Comparison of ENCODE assay signal across 31 cellular contexts in genomic region chr10:104750306-104750705, GRCh38.
"Had no signal": no experiment of that assay in that cellular context is flagged by ENCODE, and none has a peak within 500 bp of the region (broad histone marks: within the 10 kb centered on the region; RNA-seq: fewer than 3 reads in every experiment).

No MANE protein-coding gene starts in this region.

- H3K27ac ChIP-seq: breast epithelium, epithelial cell of prostate, left ventricle myocardium inferior, thoracic aorta, uterus, VCaP had no signal

- H3K4me3 Mint-ChIP-seq: activated CD4-positive, alpha-beta memory T cell treated with anti-CD3 and anti-CD28 coated beads for 36 hours; activated naive CD4-positive, alpha-beta T cell treated with anti-CD3 and anti-CD28 coated beads, Interleukin-2, amount 10 ng/mL, durations not matched to agents 7 days and 5 days; activated T-helper 1 cell treated with anti-CD3 and anti-CD28 coated beads, Interleukin-12 subunit alpha, Interleukin-12 subunit beta, Interleukin-2, Interleukin-4 antibody, amounts not matched to agents 30 ng/mL and 10 ng/mL and 1 ng/mL, durations not matched to agents 14 hours and 24 hours and 36 hours; dendritic cell treated with granulocyte-macrophage colony-stimulating factor and Interleukin-4, amounts not matched to agents 40 ng/mL and 50 ng/mL, for 4 days; natural killer cell; stimulated activated effector memory CD8-positive, alpha-beta T cell treated with anti-CD3 and anti-CD28 coated beads, Interleukin-12 subunit alpha, Interleukin-12 subunit beta, amount 100 ng/mL, for 72 hours; stimulated activated naive CD8-positive, alpha-beta T cell treated with anti-CD3 and anti-CD28 coated beads, Interleukin-15, Interleukin-2, amounts not matched to agents 100 ng/mL and 50 ng/mL, for 24 hours; T-helper 1 cell treated with Interleukin-12 subunit alpha and Interleukin-12 subunit beta and Interleukin-4 antibody, amounts not matched to agents 30 μg/mL and 1 μg/mL, for 36 hours had no signal

- H3K36me3 ChIP-seq: breast epithelium, left ventricle myocardium inferior, thoracic aorta, uterus had no signal

- H3K4me1 ChIP-seq: breast epithelium, uterus had no signal

- H3K27me3 ChIP-seq: breast epithelium, uterus had no signal

- H3K27me3 Mint-ChIP-seq: activated naive CD4-positive, alpha-beta T cell treated with anti-CD3 and anti-CD28 coated beads, Interleukin-2, amount 10 ng/mL, durations not matched to agents 7 days and 5 days; dendritic cell treated with granulocyte-macrophage colony-stimulating factor and Interleukin-4, amounts not matched to agents 40 ng/mL and 50 ng/mL, for 4 days had no signal

- H3K4me3 ChIP-seq: breast epithelium, left ventricle myocardium inferior, lung, thoracic aorta, uterus had no signal

- DNase-seq: activated CD4-positive, alpha-beta memory T cell treated with anti-CD3 and anti-CD28 coated beads for 36 hours; activated CD4-positive, alpha-beta T cell treated with anti-CD3 and anti-CD28 coated beads for 48 hours; activated CD8-positive, alpha-beta memory T cell treated with anti-CD3 and anti-CD28 coated beads, Interleukin-2, amount 50 U/mL, for 4 hours; activated gamma-delta T cell; activated naive CD4-positive, alpha-beta T cell treated with anti-CD3 and anti-CD28 coated beads, Interleukin-2, amount 10 ng/mL, durations not matched to agents 7 days and 5 days; activated T-cell treated with anti-CD3 and anti-CD28 coated beads, Interleukin-2, amount 50 U/mL, for 1 hour; amniotic stem cell; central memory CD4-positive, alpha-beta T cell; effector CD4-positive, alpha-beta T cell; glutamatergic neuron; left ventricle myocardium inferior; mesendoderm; natural killer cell; posterior cingulate gyrus; small intestine; stimulated activated CD4-positive, alpha-beta T cell treated with anti-CD3 and anti-CD28 coated beads, Interleukin-4, amount 100 ng/mL, for 24 hours; T-helper 9 cell; trophoblast cell; uterus had no signal

- H3K4me1 Mint-ChIP-seq: activated naive CD4-positive, alpha-beta T cell treated with anti-CD3 and anti-CD28 coated beads, Interleukin-2, amount 10 ng/mL, durations not matched to agents 7 days and 5 days; natural killer cell; stimulated activated effector memory CD8-positive, alpha-beta T cell treated with anti-CD3 and anti-CD28 coated beads, Interleukin-12 subunit alpha, Interleukin-12 subunit beta, amount 100 ng/mL, for 72 hours had no signal

- H3K9me3 Mint-ChIP-seq: activated CD4-positive, alpha-beta memory T cell treated with anti-CD3 and anti-CD28 coated beads for 36 hours; activated naive CD4-positive, alpha-beta T cell treated with anti-CD3 and anti-CD28 coated beads, Interleukin-2, amount 10 ng/mL, durations not matched to agents 7 days and 5 days; activated T-helper 1 cell treated with anti-CD3 and anti-CD28 coated beads, Interleukin-12 subunit alpha, Interleukin-12 subunit beta, Interleukin-2, Interleukin-4 antibody, amounts not matched to agents 30 ng/mL and 10 ng/mL and 1 ng/mL, durations not matched to agents 14 hours and 24 hours and 36 hours; dendritic cell treated with granulocyte-macrophage colony-stimulating factor and Interleukin-4, amounts not matched to agents 40 ng/mL and 50 ng/mL, for 4 days; natural killer cell; stimulated activated naive CD8-positive, alpha-beta T cell treated with anti-CD3 and anti-CD28 coated beads, Interleukin-15, Interleukin-2, amounts not matched to agents 100 ng/mL and 50 ng/mL, for 24 hours; T-helper 1 cell treated with Interleukin-12 subunit alpha and Interleukin-12 subunit beta and Interleukin-4 antibody, amounts not matched to agents 30 μg/mL and 1 μg/mL, for 36 hours had no signal

- H3K27ac Mint-ChIP-seq: activated CD4-positive, alpha-beta memory T cell treated with anti-CD3 and anti-CD28 coated beads for 36 hours; activated naive CD4-positive, alpha-beta T cell treated with anti-CD3 and anti-CD28 coated beads, Interleukin-2, amount 10 ng/mL, durations not matched to agents 7 days and 5 days; activated T-helper 1 cell treated with anti-CD3 and anti-CD28 coated beads, Interleukin-12 subunit alpha, Interleukin-12 subunit beta, Interleukin-2, Interleukin-4 antibody, amounts not matched to agents 30 ng/mL and 10 ng/mL and 1 ng/mL, durations not matched to agents 14 hours and 24 hours and 36 hours; dendritic cell treated with granulocyte-macrophage colony-stimulating factor and Interleukin-4, amounts not matched to agents 40 ng/mL and 50 ng/mL, for 4 days; natural killer cell; stimulated activated effector memory CD8-positive, alpha-beta T cell treated with anti-CD3 and anti-CD28 coated beads, Interleukin-12 subunit alpha, Interleukin-12 subunit beta, amount 100 ng/mL, for 72 hours; stimulated activated naive CD8-positive, alpha-beta T cell treated with anti-CD3 and anti-CD28 coated beads, Interleukin-15, Interleukin-2, amounts not matched to agents 100 ng/mL and 50 ng/mL, for 24 hours; T-helper 1 cell treated with Interleukin-12 subunit alpha and Interleukin-12 subunit beta and Interleukin-4 antibody, amounts not matched to agents 30 μg/mL and 1 μg/mL, for 36 hours had no signal

- H3K9me3 ChIP-seq: breast epithelium, left ventricle myocardium inferior, thoracic aorta, uterus had no signal

- ATAC-seq: activated CD4-positive, CD25-positive, alpha-beta regulatory T cell treated with anti-CD3 and anti-CD28 coated beads, Interleukin-2, amount 50 U/mL, for 24 hours; natural killer cell; sciatic nerve; stimulated activated effector memory CD8-positive, alpha-beta T cell treated with anti-CD3 and anti-CD28 coated beads, Interleukin-12 subunit alpha, Interleukin-12 subunit beta, amount 100 ng/mL, for 72 hours had no signal

- H3K36me3 Mint-ChIP-seq: activated CD4-positive, alpha-beta memory T cell treated with anti-CD3 and anti-CD28 coated beads for 36 hours; activated naive CD4-positive, alpha-beta T cell treated with anti-CD3 and anti-CD28 coated beads, Interleukin-2, amount 10 ng/mL, durations not matched to agents 7 days and 5 days; natural killer cell; stimulated activated effector memory CD8-positive, alpha-beta T cell treated with anti-CD3 and anti-CD28 coated beads, Interleukin-12 subunit alpha, Interleukin-12 subunit beta, amount 100 ng/mL, for 72 hours had no signal
